Comparison of ENCODE assay signal across 8 cellular contexts in genomic region chr1:8025061-8025670, GRCh38. TPM values are rescaled to one million over a fixed set of nuclear protein-coding genes. Genes with fewer than 3 reads are reported as not detected.
DNase-seq lines count a peak whose midpoint lies in the region; TF ChIP-seq lines count a peak whose summit lies in the region.

No MANE protein-coding gene starts in this region.

- H3K27me3 Mint-ChIP-seq in activated naive CD4-positive, alpha-beta T cell treated with anti-CD3 and anti-CD28 coated beads, Interleukin-2, amount 10 ng/mL, durations not matched to agents 7 days and 5 days, result peaks cover 62% of the 10 kb centered on the region

- H3K9me3 Mint-ChIP-seq in activated naive CD4-positive, alpha-beta T cell treated with anti-CD3 and anti-CD28 coated beads, Interleukin-2, amount 10 ng/mL, durations not matched to agents 7 days and 5 days, result no peaks in the 10 kb centered on the region

- H3K4me3 ChIP-seq in kidney epithelial cell (ENCODE audit: low read depth, low read length) (peak overlapping the region; percentile 77), suprapubic skin (peak overlapping the region; percentile 94)

- peak overlapping the region; percentile 63 for H3K4me3 Mint-ChIP-seq in activated naive CD4-positive, alpha-beta T cell treated with anti-CD3 and anti-CD28 coated beads, Interleukin-2, amount 10 ng/mL, durations not matched to agents 7 days and 5 days

- no peaks in the 10 kb centered on the region for H3K27me3 ChIP-seq in kidney epithelial cell (ENCODE audit: control insufficient read depth, insufficient read depth, low read length)
- no peaks in the 10 kb centered on the region for H3K27me3 ChIP-seq in suprapubic skin

- TF ChIP-seq POLR2A in suprapubic skin (IDR thresholded peaks at IDR 0.05), result no peak

- H3K27ac ChIP-seq in suprapubic skin, result peak overlapping the region; percentile 96

- TF ChIP-seq EP300 in suprapubic skin (IDR thresholded peaks at IDR 0.05), result no peak

- 4% methylated on average over 19 of the region's 19 CpGs for WGBS in suprapubic skin

- H3K36me3 Mint-ChIP-seq in activated naive CD4-positive, alpha-beta T cell treated with anti-CD3 and anti-CD28 coated beads, Interleukin-2, amount 10 ng/mL, durations not matched to agents 7 days and 5 days, result no peaks in the 10 kb centered on the region

- TF ChIP-seq CTCF in kidney epithelial cell (IDR thresholded peaks at IDR 0.05; ENCODE audit: insufficient read depth, low read length, poor library complexity, severe bottlenecking) (no peak), suprapubic skin (IDR thresholded peaks at IDR 0.05) (no peak), GM20000 (IDR thresholded peaks at IDR 0.05; ENCODE audit: extremely low read depth, missing control alignments) (no peak)

- H3K4me1 Mint-ChIP-seq in activated naive CD4-positive, alpha-beta T cell treated with anti-CD3 and anti-CD28 coated beads, Interleukin-2, amount 10 ng/mL, durations not matched to agents 7 days and 5 days, result peaks cover 13% of the 10 kb centered on the region

- CTCF ChIA-PET in activated naive CD4-positive, alpha-beta T cell treated with anti-CD3 and anti-CD28 coated beads, Interleukin-2, amount 10 ng/mL, durations not matched to agents 7 days and 5 days (lab: Charles Lee), result interaction anchor here (1.9 to 2.7 kb wide), 2 partner anchors 10 to 290 kb away, joined by 7 to 9 read pairs; no protein-coding TSS in a partner anchor

- no peak for DNase-seq in activated naive CD4-positive, alpha-beta T cell treated with anti-CD3 and anti-CD28 coated beads, Interleukin-2, amount 10 ng/mL, durations not matched to agents 7 days and 5 days
- no peak for DNase-seq in activated naive CD4-positive, alpha-beta T cell treated with Interleukin-2 at 50 U/mL for 16 hours
- peak; percentile 50 for DNase-seq in amniotic epithelial cell (ENCODE audit: low read depth)
- DNase-seq in kidney epithelial cell (ENCODE audit: low read depth), result no peak
- DNase-seq in suprapubic skin (ENCODE audit: low spot score in 2 of 2), result no peak
- no peak for DNase-seq in NK-92 treated with Interleukin-12 subunit alpha and Interleukin-12 subunit beta, amount 100 ng/mL, for 24 hours (lab: John Stamatoyannopoulos, UW)
- DNase-seq in GM20000 (ENCODE audit: low spot score), result no peak
- no peak for DNase-seq in 8988T

- H3K4me1 ChIP-seq in suprapubic skin, result peaks cover 57% of the 10 kb centered on the region

- no peak overlapping the region for H3K27ac Mint-ChIP-seq in activated naive CD4-positive, alpha-beta T cell treated with anti-CD3 and anti-CD28 coated beads, Interleukin-2, amount 10 ng/mL, durations not matched to agents 7 days and 5 days

- no peaks in the 10 kb centered on the region for H3K9me3 ChIP-seq in suprapubic skin

- H3K36me3 ChIP-seq in kidney epithelial cell (ENCODE audit: control insufficient read depth, insufficient read depth, low read length) (no peaks in the 10 kb centered on the region), suprapubic skin (no peaks in the 10 kb centered on the region)

RNA-seq across cellular contexts. Expression of gene ERRFI1, which starts 0.9 kb away (rescaled TPM):
- total RNA-seq in kidney epithelial cell, result 61.5 and 66.4 TPM in 2 replicates
- 100 to 1,000 TPM; 128 to 312 (median 262) TPM for total RNA-seq in suprapubic skin
